In the genomic region with DNA sequence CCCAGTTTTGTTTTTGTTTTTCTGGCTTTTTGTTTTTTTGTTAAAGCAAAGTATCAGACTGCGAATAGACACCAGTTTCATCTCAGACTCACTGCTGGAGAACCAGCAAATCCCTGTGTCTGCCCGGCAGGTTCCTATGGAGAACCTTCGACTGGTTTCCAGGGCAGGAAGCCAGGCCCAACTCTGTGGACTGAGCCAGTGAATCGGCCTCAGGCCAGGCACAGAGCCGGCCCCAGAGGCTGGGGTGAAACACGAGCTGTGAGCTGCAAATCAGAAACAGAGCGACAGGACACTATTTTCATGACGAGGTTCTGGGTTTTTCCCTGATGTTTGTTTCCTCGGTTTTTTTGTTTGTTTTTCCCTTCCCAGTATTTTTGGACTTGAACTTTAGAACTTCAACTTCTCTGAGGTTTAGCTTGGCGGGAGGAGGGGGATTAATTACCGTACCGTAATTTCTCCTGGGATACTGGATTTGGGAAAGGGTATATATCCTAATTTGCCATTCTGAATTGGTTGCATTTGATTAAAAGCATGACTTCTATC, we compare ENCODE assay signal across 8 cellular contexts. TPM values are rescaled to one million over a fixed set of nuclear protein-coding genes. Genes with fewer than 3 reads are reported as not detected.
DNase-seq lines count a peak whose midpoint lies in the region; ATAC-seq and TF ChIP-seq lines count a peak whose summit lies in the region.

No MANE protein-coding gene starts in this region.

- intact Hi-C loops in activated CD4-positive, alpha-beta T cell treated with anti-CD3 and anti-CD28 coated beads, Interleukin-2, amount 10 ng/mL, durations not matched to agents 24 days and 14 days (cut with micrococcal nuclease): no loop called here
- intact Hi-C loops in lower leg skin (cut with DNase I; ENCODE audit: low total_unique reads): loop anchor here (10.0 kb wide), 2 partner anchors 49 to 99 kb away; a partner anchor contains a TSS
- intact Hi-C loops in testis (cut with DNase I; ENCODE audit: low total_unique reads): loop anchor here (10.0 kb wide), 1 partner anchor 59 kb away; a partner anchor contains a TSS

- DNase-seq in activated CD4-positive, alpha-beta T cell treated with anti-CD3 and anti-CD28 coated beads, Interleukin-2, amount 10 ng/mL, durations not matched to agents 24 days and 14 days: peak; percentile 57
- no peak for DNase-seq in activated CD4-positive, alpha-beta T cell treated with anti-CD3 and anti-CD28 coated beads for 1 hour
- peak; percentile 42 for DNase-seq in cerebellar cortex (ENCODE audit: low spot score)
- DNase-seq in lower leg skin (ENCODE audit: low spot score in 2 of 2): peak; percentile 70 to 96
- peak; percentile 88 for DNase-seq in testis
- no peak for DNase-seq in NCI-H2171 treated with DMSO at 0.1 percent for 48 hours (lab: John Stamatoyannopoulos, UW)

- H3K4me3 ChIP-seq in lower leg skin (ENCODE audit: low read depth, poor library complexity, severe bottlenecking): no peak overlapping the region
- no peak overlapping the region for H3K4me3 ChIP-seq in testis

- TF ChIP-seq CTCF in lower leg skin (IDR thresholded peaks at IDR 0.05) (no peak), testis (IDR thresholded peaks at IDR 0.05) (peak in 1 of 3 experiments; percentile 6)

- no peaks in the 10 kb centered on the region for H3K27me3 Mint-ChIP-seq in activated CD4-positive, alpha-beta T cell treated with anti-CD3 and anti-CD28 coated beads, Interleukin-2, amount 10 ng/mL, durations not matched to agents 24 days and 14 days

- ATAC-seq in GM18868 (IDR thresholded peaks at IDR 0.05; ENCODE audit: unreplicated experiment) (no peak), HG02588 (IDR thresholded peaks at IDR 0.05; ENCODE audit: unreplicated experiment) (no peak)

- H3K9me3 Mint-ChIP-seq in activated CD4-positive, alpha-beta T cell treated with anti-CD3 and anti-CD28 coated beads, Interleukin-2, amount 10 ng/mL, durations not matched to agents 24 days and 14 days: no peaks in the 10 kb centered on the region

- H3K27me3 ChIP-seq in testis: no peaks in the 10 kb centered on the region

- H3K9me3 ChIP-seq in testis: no peaks in the 10 kb centered on the region

- H3K36me3 ChIP-seq in testis (ENCODE audit: low read depth, missing control alignments): no peaks in the 10 kb centered on the region

- H3K27ac ChIP-seq in testis: peak overlapping the region; percentile 80 to 99

- H3K4me3 Mint-ChIP-seq in activated CD4-positive, alpha-beta T cell treated with anti-CD3 and anti-CD28 coated beads, Interleukin-2, amount 10 ng/mL, durations not matched to agents 24 days and 14 days: peak overlapping the region; percentile 22

- H3K36me3 Mint-ChIP-seq in activated CD4-positive, alpha-beta T cell treated with anti-CD3 and anti-CD28 coated beads, Interleukin-2, amount 10 ng/mL, durations not matched to agents 24 days and 14 days (ENCODE audit: low read depth): no peaks in the 10 kb centered on the region

- H3K27ac Mint-ChIP-seq in activated CD4-positive, alpha-beta T cell treated with anti-CD3 and anti-CD28 coated beads, Interleukin-2, amount 10 ng/mL, durations not matched to agents 24 days and 14 days: peak overlapping the region; percentile 45

- H3K4me1 Mint-ChIP-seq in activated CD4-positive, alpha-beta T cell treated with anti-CD3 and anti-CD28 coated beads, Interleukin-2, amount 10 ng/mL, durations not matched to agents 24 days and 14 days: peaks cover 31% of the 10 kb centered on the region

- TF ChIP-seq POLR2A in lower leg skin (IDR thresholded peaks at IDR 0.05) (no peak), testis (IDR thresholded peaks at IDR 0.05) (no peak)

- peaks cover 28% of the 10 kb centered on the region for H3K4me1 ChIP-seq in testis

- 11 to 15% methylated on average over 12 of the region's 12 CpGs for WGBS in lower leg skin, 2 donors
- 12 to 18% methylated on average over 12 of the region's 12 CpGs for WGBS in testis, 2 donors

RNA-seq across cellular contexts. Expression of a gene that starts 15.9 kb away (rescaled TPM):
- total RNA-seq in activated CD4-positive, alpha-beta T cell treated with anti-CD3 and anti-CD28 coated beads, Interleukin-2, amount 10 ng/mL, durations not matched to agents 24 days and 14 days: 3.9 and 4.1 TPM in 2 replicates
- total RNA-seq in lower leg skin: 10 to 100 TPM in 1 of 4 donors, 1 to 10 TPM in 3; 1.8 to 20.0 (median 5.0) TPM
- total RNA-seq in testis: 10 to 100 TPM in 1 of 2 donors, 1 to 10 TPM in 1; 7.2 to 10.1 TPM
- 4.3 TPM for polyA plus RNA-seq in testis (ENCODE audit: insufficient read depth, low read depth, low replicate concordance)

RNA-seq across cellular contexts. Expression of a gene that starts 32.7 kb away (rescaled TPM):
- 5.0 and 6.0 TPM in 2 replicates for total RNA-seq in activated CD4-positive, alpha-beta T cell treated with anti-CD3 and anti-CD28 coated beads, Interleukin-2, amount 10 ng/mL, durations not matched to agents 24 days and 14 days
- total RNA-seq in lower leg skin (100 to 1,000 TPM in 1 of 4 donors, 10 to 100 TPM in 3; 39.6 to 124 (median 84.2) TPM), testis (100 to 1,000 TPM; 256 to 459 TPM)
- 717 TPM for polyA plus RNA-seq in testis (ENCODE audit: insufficient read depth, low read depth, low replicate concordance)

RNA-seq across cellular contexts. Expression of a gene that starts 39.5 kb away (rescaled TPM):
- total RNA-seq in activated CD4-positive, alpha-beta T cell treated with anti-CD3 and anti-CD28 coated beads, Interleukin-2, amount 10 ng/mL, durations not matched to agents 24 days and 14 days: 241 and 256 TPM in 2 replicates
- total RNA-seq in lower leg skin (100 to 1,000 TPM in 1 of 4 donors, 10 to 100 TPM in 3; 44.2 to 114 (median 65.4) TPM), testis (10 to 100 TPM; 63.1 to 93.3 TPM)
- polyA plus RNA-seq in testis (ENCODE audit: insufficient read depth, low read depth, low replicate concordance): 146 TPM

RNA-seq across cellular contexts. Expression of a gene that starts 40.6 kb away (rescaled TPM):
- total RNA-seq in activated CD4-positive, alpha-beta T cell treated with anti-CD3 and anti-CD28 coated beads, Interleukin-2, amount 10 ng/mL, durations not matched to agents 24 days and 14 days: not detected in 2 replicates
- total RNA-seq in lower leg skin: 100 to 1,000 TPM; 612 to 880 (median 754) TPM
- 1 to 10 TPM; 1.6 to 3.1 TPM for total RNA-seq in testis
- polyA plus RNA-seq in testis (ENCODE audit: insufficient read depth, low read depth, low replicate concordance): 1.2 TPM

RNA-seq across cellular contexts. Expression of a gene that starts 45.8 kb away (rescaled TPM):
- total RNA-seq in activated CD4-positive, alpha-beta T cell treated with anti-CD3 and anti-CD28 coated beads, Interleukin-2, amount 10 ng/mL, durations not matched to agents 24 days and 14 days: 659 and 674 TPM in 2 replicates
- 10 to 100 TPM; 22.2 to 99.4 (median 52.9) TPM for total RNA-seq in lower leg skin
- 100 to 1,000 TPM; 119 to 169 TPM for total RNA-seq in testis
- 283 TPM for polyA plus RNA-seq in testis (ENCODE audit: insufficient read depth, low read depth, low replicate concordance)

Comparison
In these comparisons a context has a peak if more than half of its experiments do, and no peak if none do; other contexts are left out.
1. DNase-seq: peak in activated CD4-positive, alpha-beta T cell treated with anti-CD3 and anti-CD28 coated beads, Interleukin-2, amount 10 ng/mL, durations not matched to agents 24 days and 14 days (single experiment), cerebellar cortex (single experiment), lower leg skin (2 of 2) and testis (single experiment); none in activated CD4-positive, alpha-beta T cell treated with anti-CD3 and anti-CD28 coated beads for 1 hour (single experiment) and NCI-H2171 treated with DMSO at 0.1 percent for 48 hours (single experiment).